10 cellular contexts compared by ENCODE assay signal in the genomic region with DNA sequence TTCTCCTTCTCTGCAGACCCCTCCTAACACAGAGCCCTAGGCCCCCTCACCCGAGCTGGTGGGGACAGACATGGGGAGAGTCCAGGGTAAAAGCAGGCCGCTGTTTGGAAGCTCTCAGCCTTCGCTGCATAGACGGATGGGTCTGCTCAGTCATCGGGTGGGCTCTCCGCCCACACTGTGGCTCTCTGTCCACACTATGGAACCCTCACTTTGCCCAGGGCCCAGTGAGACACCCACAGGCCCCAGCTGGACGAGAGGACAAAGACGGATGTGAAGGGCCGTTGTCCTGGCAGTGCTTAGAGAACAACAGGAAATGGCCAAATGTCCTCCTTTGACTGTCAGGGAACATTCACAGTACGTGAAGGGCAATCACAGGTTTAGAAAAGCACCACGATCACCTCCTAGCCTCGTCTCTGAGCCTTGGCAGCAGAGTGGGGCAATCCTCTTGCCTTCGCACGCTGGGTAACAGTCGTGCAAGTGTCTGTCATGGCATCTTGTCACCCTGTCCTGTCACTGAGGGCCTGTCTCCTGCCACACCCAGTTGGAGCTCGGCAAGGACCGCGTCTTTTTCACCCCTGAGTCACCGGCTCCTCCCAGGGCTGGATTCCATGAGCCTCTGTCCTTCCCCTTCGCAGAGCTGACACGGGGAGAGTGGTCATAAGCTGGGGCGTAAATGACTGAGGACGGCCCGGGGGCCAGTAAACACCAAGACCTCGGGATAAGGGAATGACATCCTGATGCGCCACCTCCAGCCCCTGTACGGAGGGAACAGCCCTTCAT.
DNase-seq lines count a peak whose midpoint lies in the region; ATAC-seq and TF ChIP-seq lines count a peak whose summit lies in the region.
"Had no signal": no experiment of that assay in that cellular context is flagged by ENCODE, and none has a peak within 500 bp of the region (broad histone marks: within the 10 kb centered on the region; RNA-seq: fewer than 3 reads in every experiment).

No MANE protein-coding gene starts in this region.

- H3K27ac ChIP-seq in CD4-positive, CD25-positive, alpha-beta regulatory T cell (ENCODE audit: insufficient read depth, low read length, poor library complexity, severe bottlenecking), result peak overlapping the region; percentile 56
- H3K27ac ChIP-seq in neuronal stem cell (replicated peaks; ENCODE audit: low read length), result no peak overlapping the region
- H3K27ac ChIP-seq in CD8-positive, alpha-beta memory T cell (ENCODE audit: low read depth, low read length), result no peak overlapping the region

- H3K36me3 ChIP-seq in CD4-positive, CD25-positive, alpha-beta regulatory T cell (ENCODE audit: control insufficient read depth, insufficient read depth, low read length), result no peaks in the 10 kb centered on the region
- no peaks in the 10 kb centered on the region for H3K36me3 ChIP-seq in neuronal stem cell (replicated peaks in 1 of 2; ENCODE audit: control insufficient read depth in 2 of 2, insufficient read depth in 2 of 2, low read length in 2 of 2)
- no peaks in the 10 kb centered on the region for H3K36me3 ChIP-seq in CD8-positive, alpha-beta memory T cell (ENCODE audit: insufficient read depth, low read length)

- H2AK5ac ChIP-seq in neuronal stem cell (ENCODE audit: low read depth, low read length), result no peak overlapping the region

- no peak overlapping the region for H3K9ac ChIP-seq in neuronal stem cell (ENCODE audit: low read depth, low read length, poor library complexity)

- H3K23ac ChIP-seq in neuronal stem cell (ENCODE audit: low read depth, low read length, poor library complexity), result no peak overlapping the region

- H3K18ac ChIP-seq in neuronal stem cell (ENCODE audit: low read length), result peak overlapping the region; percentile 15

- peaks cover 27% of the 10 kb centered on the region for H3K4me1 ChIP-seq in CD4-positive, CD25-positive, alpha-beta regulatory T cell (ENCODE audit: control insufficient read depth, insufficient read depth, low read length, poor library complexity, severe bottlenecking)
- peaks cover 0 to 6% of the 10 kb centered on the region in 2 donors for H3K4me1 ChIP-seq in neuronal stem cell (ENCODE audit: control insufficient read depth in 2 of 2, insufficient read depth in 1 of 2, low read depth in 1 of 2, low read length in 2 of 2)
- peaks cover 7% of the 10 kb centered on the region for H3K4me1 ChIP-seq in CD8-positive, alpha-beta memory T cell (ENCODE audit: insufficient read depth, low read length)

- no peak overlapping the region for H2BK12ac ChIP-seq in neuronal stem cell (ENCODE audit: low read length)

- H3K27me3 ChIP-seq in CD4-positive, CD25-positive, alpha-beta regulatory T cell (ENCODE audit: control insufficient read depth, insufficient read depth, low read length), result no peaks in the 10 kb centered on the region
- no peaks in the 10 kb centered on the region for H3K27me3 ChIP-seq in neuronal stem cell (ENCODE audit: control insufficient read depth in 3 of 3, insufficient read depth in 3 of 3, low read depth in 1 of 3, low read length in 3 of 3)
- no peaks in the 10 kb centered on the region for H3K27me3 ChIP-seq in CD8-positive, alpha-beta memory T cell (ENCODE audit: insufficient read depth, low read length, poor library complexity, severe bottlenecking)

- no peak overlapping the region for H2AFZ ChIP-seq in neuronal stem cell (ENCODE audit: low read length)

- H4K91ac ChIP-seq in neuronal stem cell (ENCODE audit: low read depth, low read length, poor library complexity), result no peak overlapping the region

- H2BK15ac ChIP-seq in neuronal stem cell (ENCODE audit: low read length), result no peak overlapping the region

- H3K4ac ChIP-seq in neuronal stem cell (ENCODE audit: low read length), result no peak overlapping the region

- no peaks in the 10 kb centered on the region for H3K79me1 ChIP-seq in neuronal stem cell (ENCODE audit: low read depth, low read length)

- POLR2A ChIA-PET in CD8-positive, alpha-beta memory T cell (lab: Charles Lee), result no interaction called here

- H3K4me3 ChIP-seq in CD4-positive, CD25-positive, alpha-beta regulatory T cell (ENCODE audit: low read depth, low read length), result no peak overlapping the region
- no peak overlapping the region for H3K4me3 ChIP-seq in neuronal stem cell (ENCODE audit: low read length in 2 of 2)
- H3K4me3 ChIP-seq in CD8-positive, alpha-beta memory T cell (ENCODE audit: low read length), result no peak overlapping the region

- H3K4me1 Mint-ChIP-seq in CD4-positive, CD25-positive, alpha-beta regulatory T cell, result peaks cover 9 to 45% (median 24%) of the 10 kb centered on the region in 4 donors
- H3K4me1 Mint-ChIP-seq in endothelial cell (ENCODE audit: unreplicated experiment), result peaks cover 14% of the 10 kb centered on the region
- H3K4me1 Mint-ChIP-seq in CD8-positive, alpha-beta memory T cell, result peaks cover 16 to 29% (median 19%) of the 10 kb centered on the region in 3 donors

- ATAC-seq in CD4-positive, CD25-positive, alpha-beta regulatory T cell (ENCODE audit: low read depth in 2 of 2), result no peak
- ATAC-seq in GM21515 (IDR thresholded peaks at IDR 0.05; ENCODE audit: unreplicated experiment) (no peak), GM21576 (IDR thresholded peaks at IDR 0.05; ENCODE audit: unreplicated experiment) (no peak)

- no peaks in the 10 kb centered on the region for H3K27me3 Mint-ChIP-seq in CD4-positive, CD25-positive, alpha-beta regulatory T cell
- H3K27me3 Mint-ChIP-seq in endothelial cell (ENCODE audit: unreplicated experiment), result peaks cover 2% of the 10 kb centered on the region
- peaks cover 0 to 2% of the 10 kb centered on the region in 2 donors for H3K27me3 Mint-ChIP-seq in CD8-positive, alpha-beta memory T cell

- no peak for DNase-seq in CD4-positive, CD25-positive, alpha-beta regulatory T cell
- peak; percentile 79 for DNase-seq in LHCN-M2 (ENCODE audit: low read depth)
- DNase-seq in endothelial cell (ENCODE audit: low spot score), result no peak
- no peak for DNase-seq in neuronal stem cell (ENCODE audit: low spot score)
- DNase-seq in activated CD4-positive, CD25-positive, alpha-beta regulatory T cell (lab: John Stamatoyannopoulos, UW), result no peak
- DNase-seq in CD8-positive, alpha-beta memory T cell, result no peak
- DNase-seq: effector CD8-positive, alpha-beta T cell; NCI-H69 had no signal

- H3K4me3 Mint-ChIP-seq in CD4-positive, CD25-positive, alpha-beta regulatory T cell, result peak overlapping the region in 1 of 4 donors; percentile 43
- H3K4me3 Mint-ChIP-seq in endothelial cell (ENCODE audit: unreplicated experiment), result no peak overlapping the region
- no peak overlapping the region for H3K4me3 Mint-ChIP-seq in CD8-positive, alpha-beta memory T cell

- no peak overlapping the region for H4K8ac ChIP-seq in neuronal stem cell (ENCODE audit: low read depth, low read length)

- H2BK5ac ChIP-seq in neuronal stem cell (ENCODE audit: low read length), result no peak overlapping the region

- H3K36me3 Mint-ChIP-seq in CD4-positive, CD25-positive, alpha-beta regulatory T cell, result no peaks in the 10 kb centered on the region
- no peaks in the 10 kb centered on the region for H3K36me3 Mint-ChIP-seq in endothelial cell (ENCODE audit: low read depth, unreplicated experiment)
- peaks cover 0 to 2% (median 0%) of the 10 kb centered on the region in 3 donors for H3K36me3 Mint-ChIP-seq in CD8-positive, alpha-beta memory T cell

- TF ChIP-seq CTCF in endothelial cell (IDR thresholded peaks at IDR 0.05; ENCODE audit: unreplicated experiment), result no peak

- no CpG with 5 or more reads among the region's 27 CpGs for WGBS in neuronal stem cell (ENCODE audit: extremely low coverage in 2 of 2, insufficient read length in 2 of 2, insufficient replicate concordance in 1 of 2), 2 donors

- H3K9me3 Mint-ChIP-seq in CD4-positive, CD25-positive, alpha-beta regulatory T cell, result no peaks in the 10 kb centered on the region
- H3K9me3 Mint-ChIP-seq in endothelial cell (ENCODE audit: unreplicated experiment), result no peaks in the 10 kb centered on the region
- H3K9me3 Mint-ChIP-seq in CD8-positive, alpha-beta memory T cell, result no peaks in the 10 kb centered on the region

- CTCF ChIA-PET in CD8-positive, alpha-beta memory T cell (lab: Charles Lee), result interaction anchor here (1.2 to 1.5 kb wide), 2 partner anchors 13 to 16 kb away, joined by 3 to 5 read pairs; no protein-coding TSS in a partner anchor

- no peak overlapping the region for H3K14ac ChIP-seq in neuronal stem cell (ENCODE audit: low read length)

- no peak overlapping the region for H2BK120ac ChIP-seq in neuronal stem cell (ENCODE audit: low read depth, low read length)

- peak overlapping the region; percentile 71 to 75 (median 71) for H3K27ac Mint-ChIP-seq in CD4-positive, CD25-positive, alpha-beta regulatory T cell
- peak overlapping the region; percentile 67 for H3K27ac Mint-ChIP-seq in endothelial cell (ENCODE audit: unreplicated experiment)
- peak overlapping the region in 1 of 8 donors; percentile 21 for H3K27ac Mint-ChIP-seq in CD8-positive, alpha-beta memory T cell

- H3K4me2 ChIP-seq in neuronal stem cell (ENCODE audit: insufficient read depth, low read length, poor library complexity, severe bottlenecking), result no peak overlapping the region

- no peaks in the 10 kb centered on the region for H3K9me3 ChIP-seq in CD4-positive, CD25-positive, alpha-beta regulatory T cell (ENCODE audit: control insufficient read depth in 2 of 2, low read length in 2 of 2)
- H3K9me3 ChIP-seq in neuronal stem cell (replicated peaks in 1 of 2; ENCODE audit: control insufficient read depth in 2 of 2, insufficient read depth in 1 of 2, low read depth in 1 of 2, low read length in 2 of 2), result no peaks in the 10 kb centered on the region
- no peaks in the 10 kb centered on the region for H3K9me3 ChIP-seq in CD8-positive, alpha-beta memory T cell (ENCODE audit: low read length)
